Comparison of ENCODE assay signal across 8 cellular contexts in the genomic region with DNA sequence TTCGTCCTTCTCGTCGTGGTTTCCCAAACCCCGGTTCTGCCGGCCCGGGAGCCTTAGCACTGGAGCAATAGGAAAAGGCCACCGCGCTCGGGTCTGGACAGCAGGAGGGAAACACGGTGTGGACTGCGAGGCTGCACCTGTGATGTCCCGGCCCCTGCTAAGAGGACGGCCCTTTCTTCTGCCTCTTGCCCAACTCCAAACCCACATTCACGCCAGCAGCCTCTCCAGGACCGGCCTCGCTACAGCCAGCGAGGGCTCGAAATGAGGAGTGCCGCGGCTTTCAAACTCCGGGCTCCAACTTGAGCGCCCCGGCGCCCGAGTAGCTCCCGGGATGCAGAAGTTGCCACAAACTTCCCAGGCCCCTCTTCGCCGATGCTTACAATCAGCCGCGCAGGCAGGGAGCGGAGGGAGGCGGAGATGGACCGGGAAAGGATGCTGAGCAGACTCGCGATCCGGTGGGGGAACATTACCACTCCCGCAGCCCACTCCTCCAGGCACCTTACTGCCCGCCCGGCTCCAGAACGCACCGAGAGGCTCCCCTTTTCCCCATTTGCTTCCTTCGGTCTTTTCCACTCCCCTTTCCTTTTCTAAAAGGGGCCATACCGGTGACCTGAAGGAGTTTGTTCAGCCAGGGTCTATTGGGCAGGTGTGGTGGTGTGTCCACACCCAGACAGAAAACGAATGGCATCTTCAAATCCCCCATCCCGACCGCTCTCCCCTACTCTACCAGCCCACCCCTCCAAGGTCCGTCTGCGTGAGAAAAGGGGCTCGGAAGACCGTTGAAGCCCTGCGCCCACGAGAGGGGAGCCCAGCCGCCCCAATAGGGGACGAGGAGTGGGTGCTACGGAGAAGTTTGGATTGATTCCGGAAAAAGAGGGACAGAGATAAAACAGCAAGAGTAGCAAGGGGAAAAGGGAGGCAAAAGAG. TPM values are rescaled to one million over a fixed set of nuclear protein-coding genes. Genes with fewer than 3 reads are reported as not detected.
DNase-seq lines count a peak whose midpoint lies in the region; ATAC-seq and TF ChIP-seq lines count a peak whose summit lies in the region.

No MANE protein-coding gene starts in this region.

- peak overlapping the region; percentile 61 for H3K4me3 ChIP-seq in AG09309 (ENCODE audit: control insufficient read depth, low read depth, low read length)
- peak overlapping the region; percentile 55 for H3K4me3 ChIP-seq in IMR-90 (ENCODE audit: insufficient read depth, low read depth, low read length)

- H2BK15ac ChIP-seq in IMR-90 (ENCODE audit: low read depth, low read length): no peak overlapping the region

- H3K4ac ChIP-seq in IMR-90 (ENCODE audit: low read depth, low read length): no peak overlapping the region

- no peak overlapping the region for H4K91ac ChIP-seq in IMR-90 (ENCODE audit: insufficient read depth, low read depth, low read length)

- no peaks in the 10 kb centered on the region for H3K27me3 Mint-ChIP-seq in activated T-cell treated with anti-CD3 and anti-CD28 coated beads, Interleukin-2, amount 50 U/mL, for 72 hours (ENCODE audit: low read depth)
- H3K27me3 Mint-ChIP-seq in glutamatergic neuron (ENCODE audit: unreplicated experiment) (peaks cover 15% of the 10 kb centered on the region), osteocyte (ENCODE audit: unreplicated experiment) (peaks cover 74% of the 10 kb centered on the region)

- H4K8ac ChIP-seq in IMR-90 (ENCODE audit: low read depth in 2 of 2, low read length in 2 of 2): no peak overlapping the region

- H3K36me3 Mint-ChIP-seq in activated T-cell treated with anti-CD3 and anti-CD28 coated beads, Interleukin-2, amount 50 U/mL, for 72 hours (ENCODE audit: insufficient read depth in 2 of 2): peaks cover 35 to 76% of the 10 kb centered on the region in 2 donors
- peaks cover 2% of the 10 kb centered on the region for H3K36me3 Mint-ChIP-seq in glutamatergic neuron (ENCODE audit: unreplicated experiment)
- no peaks in the 10 kb centered on the region for H3K36me3 Mint-ChIP-seq in osteocyte (ENCODE audit: unreplicated experiment)

- peak overlapping the region; percentile 75 for H2AFZ ChIP-seq in IMR-90 (replicated peaks; ENCODE audit: low read length, poor library complexity)

- H3K56ac ChIP-seq in IMR-90 (ENCODE audit: extremely low read depth, insufficient read depth, low read length): no peak overlapping the region

- H3K9ac ChIP-seq in IMR-90 (ENCODE audit: low read depth, low read length): no peak overlapping the region

- H2BK20ac ChIP-seq in IMR-90 (ENCODE audit: low read depth, low read length): no peak overlapping the region

- no peak for TF ChIP-seq RAD21 in IMR-90 (IDR thresholded peaks at IDR 0.05; ENCODE audit: low read length)

- H3K9me3 ChIP-seq in IMR-90 (ENCODE audit: control insufficient read depth, insufficient read depth, low read length): no peaks in the 10 kb centered on the region

- no peak overlapping the region for H3K14ac ChIP-seq in IMR-90 (replicated peaks; ENCODE audit: low read depth, low read length)

- no peak overlapping the region for H3K18ac ChIP-seq in IMR-90 (ENCODE audit: low read depth, low read length)

- no peak overlapping the region for H2BK120ac ChIP-seq in IMR-90 (ENCODE audit: low read depth, low read length)

- TF ChIP-seq CTCF in AG09309 (IDR thresholded peaks at IDR 0.05; ENCODE audit: control insufficient read depth, insufficient read depth, low read depth, low read length, missing control alignments) (no peak), IMR-90 (conservative IDR thresholded peaks at IDR 0.05; ENCODE audit: low read depth, low read length) (no peak), glutamatergic neuron (IDR thresholded peaks at IDR 0.05; ENCODE audit: partially characterized antibody, unreplicated experiment) (no peak), osteocyte (IDR thresholded peaks at IDR 0.05) (no peak)

- H3K4me1 Mint-ChIP-seq in activated T-cell treated with anti-CD3 and anti-CD28 coated beads, Interleukin-2, amount 50 U/mL, for 72 hours (ENCODE audit: low read depth): peaks cover 17% of the 10 kb centered on the region
- H3K4me1 Mint-ChIP-seq in glutamatergic neuron (ENCODE audit: low read depth, unreplicated experiment): peaks cover 9% of the 10 kb centered on the region
- peaks cover 16% of the 10 kb centered on the region for H3K4me1 Mint-ChIP-seq in osteocyte (ENCODE audit: unreplicated experiment)

- peak overlapping the region; percentile 95 to 97 for H3K4me3 Mint-ChIP-seq in activated T-cell treated with anti-CD3 and anti-CD28 coated beads, Interleukin-2, amount 50 U/mL, for 72 hours
- peak overlapping the region; percentile 94 for H3K4me3 Mint-ChIP-seq in glutamatergic neuron (ENCODE audit: unreplicated experiment)
- H3K4me3 Mint-ChIP-seq in osteocyte (ENCODE audit: unreplicated experiment): peak overlapping the region; percentile 76

- H3K79me1 ChIP-seq in IMR-90 (ENCODE audit: low read depth in 1 of 2, low read length in 2 of 2): no peaks in the 10 kb centered on the region

- no peaks in the 10 kb centered on the region for H4K20me1 ChIP-seq in IMR-90 (ENCODE audit: insufficient read depth, low read length)

- CTCF ChIA-PET in IMR-90 (lab: Yijun Ruan, JAX): interaction anchor here (0.6 kb wide), 1 partner anchor 529 kb away, joined by 3 read pairs; no protein-coding TSS in a partner anchor

- intact Hi-C loops in IMR-90 (cut with micrococcal nuclease): no loop called here

- peak overlapping the region; percentile 50 for H3K4me2 ChIP-seq in IMR-90 (ENCODE audit: low read depth, low read length)

- H2AK9ac ChIP-seq in IMR-90 (replicated peaks; ENCODE audit: low read depth, low read length, poor library complexity): peak overlapping the region; percentile 3

- no peaks in the 10 kb centered on the region for H3K9me1 ChIP-seq in IMR-90 (ENCODE audit: insufficient read depth, low read length)

- H3K23ac ChIP-seq in IMR-90 (ENCODE audit: low read depth, low read length): no peak overlapping the region; the same call in 1 of the 2 replicates

- H3K9me3 Mint-ChIP-seq in activated T-cell treated with anti-CD3 and anti-CD28 coated beads, Interleukin-2, amount 50 U/mL, for 72 hours: no peaks in the 10 kb centered on the region
- H3K9me3 Mint-ChIP-seq in glutamatergic neuron (ENCODE audit: unreplicated experiment) (peaks cover 7% of the 10 kb centered on the region), osteocyte (ENCODE audit: unreplicated experiment) (peaks cover 3% of the 10 kb centered on the region)

- 6% methylated on average over 10 of the region's 56 CpGs; no CpG with 5 or more reads in 1 of the 2 experiments for WGBS in IMR-90 (ENCODE audit: extremely low coverage in 2 of 2, insufficient read length in 1 of 2), 2 experiments

- ATAC-seq in IMR-90 (ENCODE audit: low read depth): no peak
- ATAC-seq in activated T-cell treated with anti-CD3 and anti-CD28 coated beads, Interleukin-2, amount 50 U/mL, for 72 hours (replicated peaks in 1 of 2): no peak

- H3K27ac Mint-ChIP-seq in activated T-cell treated with anti-CD3 and anti-CD28 coated beads, Interleukin-2, amount 50 U/mL, for 72 hours: peak overlapping the region; percentile 99
- H3K27ac Mint-ChIP-seq in glutamatergic neuron (ENCODE audit: unreplicated experiment): no peak overlapping the region
- H3K27ac Mint-ChIP-seq in osteocyte (ENCODE audit: unreplicated experiment): no peak overlapping the region

- in situ Hi-C loops in IMR-90 (cut with MboI; ENCODE audit: low sequenced_read_pairs): no loop called here

- no peak overlapping the region for H2AK5ac ChIP-seq in IMR-90 (ENCODE audit: low read depth, low read length)

- no peaks in the 10 kb centered on the region for H3K4me1 ChIP-seq in IMR-90 (ENCODE audit: control insufficient read depth, insufficient read depth, low read length)

- BruUV-seq in IMR-90 (replicated peaks; lab: Mats Ljungman, UMichigan): no TSS peak

- no peak overlapping the region for H2BK5ac ChIP-seq in IMR-90 (ENCODE audit: low read depth, low read length, poor library complexity, severe bottlenecking)

- no peak overlapping the region for H4K5ac ChIP-seq in IMR-90 (ENCODE audit: low read depth, low read length)

- dilution Hi-C loops in IMR-90 (cut with HindIII; ENCODE audit: low sequenced_read_pairs, unreplicated experiment): no loop called here

- DNase-seq in AG09309 (ENCODE audit: low read depth) (no peak), IMR-90 (no peak), glutamatergic neuron (peak; percentile 32), osteocyte (ENCODE audit: extremely low spot score, unreplicated experiment) (no peak), amniotic stem cell (lab: John Stamatoyannopoulos, UW) (no peak), SIG-M5 treated with dmso at 0.1 percent for 504 hours (lab: John Stamatoyannopoulos, UW; ENCODE audit: unreplicated experiment) (no peak)
- DNase-seq in activated T-cell treated with anti-CD3 and anti-CD28 coated beads, Interleukin-2, amount 50 U/mL, for 72 hours: peak in 1 of 2 donors; percentile 34
- DNase-seq in effector CD8-positive, alpha-beta T cell (lab: John Stamatoyannopoulos, UW): no peak

- H3K27ac ChIP-seq in IMR-90 (ENCODE audit: insufficient read depth, low read length): no peak overlapping the region

- no peaks in the 10 kb centered on the region for H3K36me3 ChIP-seq in IMR-90 (ENCODE audit: control insufficient read depth, insufficient read depth, low read length)

- POLR2A ChIA-PET in IMR-90 (lab: Charles Lee; ENCODE audit: unreplicated experiment): no interaction called here

- H3K27me3 ChIP-seq in IMR-90 (ENCODE audit: control insufficient read depth, insufficient read depth, low read length): peaks cover 30% of the 10 kb centered on the region

- no peak for TF ChIP-seq POLR2A in IMR-90 (IDR thresholded peaks at IDR 0.05; ENCODE audit: low read depth, low read length)

TF ChIP-seq in IMR-90, 13 proteins besides CTCF, POLR2A, EP300 and RAD21:
- no peak for TF ChIP-seq NFE2L2 (IDR thresholded peaks at IDR 0.05; ENCODE audit: low read depth, low read length)
- TF ChIP-seq USF2 (IDR thresholded peaks at IDR 0.05; ENCODE audit: low read depth, low read length): no peak
- no peak for TF ChIP-seq CHD1 (IDR thresholded peaks at IDR 0.05; ENCODE audit: low read depth, low read length)

RNA-seq across cellular contexts. Expression of gene SATB1, which starts 18.8 kb away (rescaled TPM):
- total RNA-seq in IMR-90 (2012; rRNA removed) (5.3 and 7.5 TPM in 2 replicates), glutamatergic neuron (ENCODE audit: unreplicated experiment) (80.5 TPM), osteocyte (10.6 and 12.4 TPM in 2 replicates)
- polyA plus RNA-seq in IMR-90 (2012; rRNA removed): 7.3 and 10.7 TPM in 2 replicates
- 2.4 and 2.9 TPM in 2 replicates for polyA plus RNA-seq in IMR-90 (2012; cell fraction: cytosol; rRNA removed)
- 6.0 and 29.4 TPM in 2 replicates for polyA plus RNA-seq in IMR-90 (2012; cell fraction: nucleus; rRNA removed; ENCODE audit: low replicate concordance)
- total RNA-seq in activated T-cell treated with anti-CD3 and anti-CD28 coated beads, Interleukin-2, amount 50 U/mL, for 72 hours: 100 to 1,000 TPM; 716 to 962 TPM
